1 cellular context compared by ENCODE assay signal in genomic region chr4:80475781-80476180, GRCh38.
TF ChIP-seq lines count a peak whose summit lies in the region.

No MANE protein-coding gene starts in this region.

TF ChIP-seq in H1, 55 proteins besides CTCF, POLR2A, EP300 and RAD21:
- TF ChIP-seq ATF3 (IDR thresholded peaks at IDR 0.05; ENCODE audit: insufficient read depth, low read depth, low read length) (no peak), SP4 (IDR thresholded peaks at IDR 0.05; ENCODE audit: low read length) (no peak), TAF1 (IDR thresholded peaks at IDR 0.05; ENCODE audit: low read depth, low read length) (no peak)
